ENCODE assay signal across 17 cellular contexts in the genomic region with DNA sequence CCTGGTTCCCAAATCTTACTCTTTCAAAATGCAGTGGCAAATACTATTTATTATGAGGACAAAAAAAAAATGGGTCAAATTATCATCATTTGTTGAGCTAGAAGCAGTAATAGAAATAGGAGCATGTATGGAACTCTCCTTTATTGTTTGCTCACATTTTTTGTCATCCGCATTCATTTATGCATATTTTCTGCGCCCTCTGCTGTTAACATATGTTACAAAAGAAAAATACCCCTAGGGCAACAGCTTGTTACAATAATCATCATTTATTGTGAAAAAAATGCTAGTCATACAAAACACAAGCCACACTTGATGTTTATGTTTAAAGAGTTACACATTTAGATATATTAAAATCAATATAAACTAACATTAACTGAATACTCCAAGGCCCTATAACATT.
DNase-seq lines count a peak whose midpoint lies in the region; ATAC-seq and TF ChIP-seq lines count a peak whose summit lies in the region.
"Had no signal": no experiment of that assay in that cellular context is flagged by ENCODE, and none has a peak within 500 bp of the region (broad histone marks: within the 10 kb centered on the region; RNA-seq: fewer than 3 reads in every experiment).

No MANE protein-coding gene starts in this region.

- no peaks in the 10 kb centered on the region for H3K4me1 ChIP-seq in foreskin keratinocyte
- H3K4me1 ChIP-seq in smooth muscle cell (ENCODE audit: low read depth): no peaks in the 10 kb centered on the region

- no peak overlapping the region for H3K4me3 Mint-ChIP-seq in HFFc6
- H3K4me3 Mint-ChIP-seq: activated naive CD4-positive, alpha-beta T cell treated with anti-CD3 and anti-CD28 coated beads, Interleukin-2, amount 10 ng/mL, durations not matched to agents 7 days and 5 days; CD4-positive, alpha-beta T cell had no signal

- no peaks in the 10 kb centered on the region for H3K79me2 ChIP-seq in smooth muscle cell (ENCODE audit: low read depth)

- H3K36me3 ChIP-seq in smooth muscle cell (ENCODE audit: low read depth): no peaks in the 10 kb centered on the region

- H3K27me3 Mint-ChIP-seq in HFFc6 (ENCODE audit: insufficient read depth): no peaks in the 10 kb centered on the region
- H3K27me3 Mint-ChIP-seq: activated naive CD4-positive, alpha-beta T cell treated with anti-CD3 and anti-CD28 coated beads, Interleukin-2, amount 10 ng/mL, durations not matched to agents 7 days and 5 days; CD4-positive, alpha-beta T cell had no signal

- H3K4me1 Mint-ChIP-seq in HFFc6 (ENCODE audit: low read depth): no peaks in the 10 kb centered on the region
- H3K4me1 Mint-ChIP-seq: activated naive CD4-positive, alpha-beta T cell treated with anti-CD3 and anti-CD28 coated beads, Interleukin-2, amount 10 ng/mL, durations not matched to agents 7 days and 5 days had no signal

- no peak overlapping the region for H2AFZ ChIP-seq in smooth muscle cell (ENCODE audit: low read depth)

- ATAC-seq in foreskin keratinocyte: no peak
- no peak for ATAC-seq in GM21786 (IDR thresholded peaks at IDR 0.05; ENCODE audit: unreplicated experiment)
- ATAC-seq: left cardiac atrium had no signal

- no peaks in the 10 kb centered on the region for H3K27me3 ChIP-seq in foreskin keratinocyte
- H3K27me3 ChIP-seq in smooth muscle cell (ENCODE audit: low read depth): no peaks in the 10 kb centered on the region

- WGBS in smooth muscle cell (ENCODE audit: low lambda C conversion rate): 96% methylated on average over 2 of the region's 2 CpGs

- H3K4me3 ChIP-seq in smooth muscle cell: no peak overlapping the region

- H3K36me3 Mint-ChIP-seq in HFFc6 (ENCODE audit: low read depth): no peaks in the 10 kb centered on the region
- H3K36me3 Mint-ChIP-seq: activated naive CD4-positive, alpha-beta T cell treated with anti-CD3 and anti-CD28 coated beads, Interleukin-2, amount 10 ng/mL, durations not matched to agents 7 days and 5 days had no signal

- TF ChIP-seq CTCF in HFFc6 (IDR thresholded peaks at IDR 0.05): 0 out of 2 replicates have a peak, but pooled peaks have one; percentile 19
- peak; percentile 29 for TF ChIP-seq CTCF in foreskin keratinocyte (conservative IDR thresholded peaks at IDR 0.05)
- TF ChIP-seq CTCF in smooth muscle cell (IDR thresholded peaks at IDR 0.05; ENCODE audit: borderline replicate concordance, insufficient read depth, poor library complexity, severe bottlenecking): no peak

- H3K27ac ChIP-seq in foreskin keratinocyte (no peak overlapping the region), smooth muscle cell (ENCODE audit: low read depth) (no peak overlapping the region)

- no peaks in the 10 kb centered on the region for H3K9me3 Mint-ChIP-seq in HFFc6

- no peaks in the 10 kb centered on the region for H4K20me1 ChIP-seq in smooth muscle cell (ENCODE audit: low read depth)

- H3K9me3 ChIP-seq in smooth muscle cell (replicated peaks; ENCODE audit: low read depth): no peaks in the 10 kb centered on the region

- DNase-seq in NCI-H2081 (lab: John Stamatoyannopoulos, UW) (peak; percentile 23 to 31), NCI-H2081 treated with DMSO at 0.1 percent for 48 hours (lab: John Stamatoyannopoulos, UW) (no peak), HFFc6 (no peak), NCI-H460 (ENCODE audit: extremely low read depth, low read depth) (peak; percentile 11), foreskin keratinocyte (no peak), HCEC 1CT (no peak), smooth muscle cell (lab: John Stamatoyannopoulos, UW; ENCODE audit: unreplicated experiment) (no peak)
- DNase-seq: ACHN; activated naive CD4-positive, alpha-beta T cell treated with anti-CD3 and anti-CD28 coated beads, Interleukin-2, amount 10 ng/mL, durations not matched to agents 7 days and 5 days; activated T-cell treated with anti-CD3 and anti-CD28 coated beads for 4 hours; CD4-positive, alpha-beta T cell; foreskin fibroblast; left cardiac atrium; midbrain; NCI-H1048; stimulated activated naive CD4-positive, alpha-beta T cell had no signal

- H3K27ac Mint-ChIP-seq in HFFc6: no peak overlapping the region
- H3K27ac Mint-ChIP-seq: activated naive CD4-positive, alpha-beta T cell treated with anti-CD3 and anti-CD28 coated beads, Interleukin-2, amount 10 ng/mL, durations not matched to agents 7 days and 5 days; CD4-positive, alpha-beta T cell had no signal

- H3F3A ChIP-seq in smooth muscle cell (ENCODE audit: low read depth): no peaks in the 10 kb centered on the region

- no peak overlapping the region for H3K9ac ChIP-seq in smooth muscle cell (ENCODE audit: low read depth)

- no peak overlapping the region for H3K4me2 ChIP-seq in smooth muscle cell

Comparison
In these comparisons a context has a peak if more than half of its experiments do, and no peak if none do; other contexts are left out.
1. DNase-seq: peak in NCI-H2081 (2 of 2) and NCI-H460 (single experiment); none in NCI-H2081 treated with DMSO at 0.1 percent for 48 hours (single experiment), HFFc6 (single experiment), foreskin keratinocyte (0 of 2), HCEC 1CT (single experiment) and smooth muscle cell (single experiment).